Comparison of ENCODE assay signal across 17 cellular contexts in the genomic region with DNA sequence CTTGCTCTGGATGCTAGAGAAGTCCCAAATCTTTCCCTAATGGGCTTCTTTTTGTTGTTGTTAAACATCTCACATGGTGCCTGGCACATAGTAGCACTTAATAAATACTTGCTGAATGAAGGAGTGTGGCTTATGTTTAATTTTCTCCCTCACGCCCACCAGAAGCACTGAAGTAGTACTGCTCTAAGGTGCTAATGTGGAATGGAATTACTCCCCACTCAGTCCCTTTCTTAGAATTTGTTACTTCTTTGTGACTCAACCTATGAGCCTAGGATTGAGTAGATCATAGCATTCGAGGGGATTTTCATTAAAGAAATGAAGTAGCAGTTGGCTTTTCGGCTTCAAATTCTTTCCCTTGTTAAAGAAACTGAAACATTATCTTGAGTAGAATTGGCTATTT.
DNase-seq lines count a peak whose midpoint lies in the region; ATAC-seq and FAIRE-seq lines count a peak whose summit lies in the region.
"Had no signal": no experiment of that assay in that cellular context is flagged by ENCODE, and none has a peak within 500 bp of the region (broad histone marks: within the 10 kb centered on the region; RNA-seq: fewer than 3 reads in every experiment).

No MANE protein-coding gene starts in this region.

- peaks cover 65% of the 10 kb centered on the region for H3K4me1 Mint-ChIP-seq in activated T-cell treated with anti-CD3 and anti-CD28 coated beads, Interleukin-2, amount 50 U/mL, for 24 hours (ENCODE audit: low read depth)
- H3K4me1 Mint-ChIP-seq in activated T-helper 2 cell treated with anti-CD3 and anti-CD28 coated beads, Interferon-gamma antibody, Interleukin-2, Interleukin-4, amounts not matched to agents 10 μg/mL and 5 μg/mL and 100 μg/mL, durations not matched to agents 14 hours and 24 hours and 36 hours (ENCODE audit: low read depth), result peaks cover 37% of the 10 kb centered on the region
- H3K4me1 Mint-ChIP-seq in stimulated activated naive CD8-positive, alpha-beta T cell treated with anti-CD3 and anti-CD28 coated beads, Interleukin-15, amount 100 ng/mL, for 72 hours, result peaks cover 31% of the 10 kb centered on the region

- no peak for DNase-seq in activated T-cell treated with anti-CD3 and anti-CD28 coated beads, Interleukin-2, amount 50 U/mL, for 24 hours
- DNase-seq in activated T-cell treated with anti-CD3 and anti-CD28 coated beads for 4 hours (no peak), HTR-8/SVneo (ENCODE audit: insufficient read length, low spot score) (no peak), NCI-H2227 treated with DMSO at 0.1 percent for 48 hours (lab: John Stamatoyannopoulos, UW) (no peak)
- DNase-seq in stimulated activated CD4-positive, alpha-beta T cell treated with anti-CD3 and anti-CD28 coated beads, Interleukin-4, amount 100 ng/mL, for 24 hours, result peak; percentile 34
- DNase-seq in stimulated activated CD4-positive, alpha-beta T cell treated with anti-CD3 and anti-CD28 coated beads, Interleukin-1b, Interleukin-23, amount 100 ng/mL, for 48 hours, result no peak
- no peak for DNase-seq in activated T-helper 2 cell treated with anti-CD3 and anti-CD28 coated beads, Interferon-gamma antibody, Interleukin-2, Interleukin-4, amounts not matched to agents 10 μg/mL and 5 μg/mL and 100 μg/mL, durations not matched to agents 14 hours and 24 hours and 36 hours (ENCODE audit: low spot score)
- DNase-seq in stimulated activated naive CD8-positive, alpha-beta T cell treated with anti-CD3 and anti-CD28 coated beads, Interleukin-15, amount 100 ng/mL, for 72 hours, result no peak
- DNase-seq: ACHN, DMS79 treated with DMSO at 0.1 percent for 48 hours, NCI-H187, NCI-H2107, NCI-H510A treated with DMSO at 0.1 percent for 48 hours, NCI-H774, SHP77 had no signal

- FAIRE-seq in HTR-8/SVneo (lab: Jason Lieb, UNC), result no peak
- FAIRE-seq: H1, K562 had no signal

- H3K27ac Mint-ChIP-seq in activated T-cell treated with anti-CD3 and anti-CD28 coated beads, Interleukin-2, amount 50 U/mL, for 24 hours, result peak overlapping the region; percentile 90
- H3K27ac Mint-ChIP-seq in activated T-helper 2 cell treated with anti-CD3 and anti-CD28 coated beads, Interferon-gamma antibody, Interleukin-2, Interleukin-4, amounts not matched to agents 10 μg/mL and 5 μg/mL and 100 μg/mL, durations not matched to agents 14 hours and 24 hours and 36 hours, result peak overlapping the region; percentile 89
- peak overlapping the region in 1 of 2 donors; percentile 14 for H3K27ac Mint-ChIP-seq in stimulated activated naive CD8-positive, alpha-beta T cell treated with anti-CD3 and anti-CD28 coated beads, Interleukin-15, amount 100 ng/mL, for 72 hours

- peak; percentile 89 for ATAC-seq in stimulated activated naive CD8-positive, alpha-beta T cell treated with anti-CD3 and anti-CD28 coated beads, Interleukin-15, amount 100 ng/mL, for 72 hours
- ATAC-seq: K562 had no signal

- intact Hi-C loops in activated T-helper 2 cell treated with anti-CD3 and anti-CD28 coated beads, Interferon-gamma antibody, Interleukin-2, Interleukin-4, amounts not matched to agents 10 μg/mL and 5 μg/mL and 100 μg/mL, durations not matched to agents 14 hours and 24 hours and 36 hours (cut with micrococcal nuclease), result loop anchor here (1.0 to 2.0 kb wide), 5 partner anchors 7 to 113 kb away; no protein-coding TSS in a partner anchor

- peak overlapping the region; percentile 53 for H3K4me3 Mint-ChIP-seq in activated T-cell treated with anti-CD3 and anti-CD28 coated beads, Interleukin-2, amount 50 U/mL, for 24 hours
- H3K4me3 Mint-ChIP-seq in activated T-helper 2 cell treated with anti-CD3 and anti-CD28 coated beads, Interferon-gamma antibody, Interleukin-2, Interleukin-4, amounts not matched to agents 10 μg/mL and 5 μg/mL and 100 μg/mL, durations not matched to agents 14 hours and 24 hours and 36 hours (ENCODE audit: low read depth), result no peak overlapping the region
- peak overlapping the region; percentile 24 to 41 for H3K4me3 Mint-ChIP-seq in stimulated activated naive CD8-positive, alpha-beta T cell treated with anti-CD3 and anti-CD28 coated beads, Interleukin-15, amount 100 ng/mL, for 72 hours

- H3K9me3 Mint-ChIP-seq in activated T-cell treated with anti-CD3 and anti-CD28 coated beads, Interleukin-2, amount 50 U/mL, for 24 hours, result peaks cover 21% of the 10 kb centered on the region
- H3K9me3 Mint-ChIP-seq in activated T-helper 2 cell treated with anti-CD3 and anti-CD28 coated beads, Interferon-gamma antibody, Interleukin-2, Interleukin-4, amounts not matched to agents 10 μg/mL and 5 μg/mL and 100 μg/mL, durations not matched to agents 14 hours and 24 hours and 36 hours, result peaks cover 17% of the 10 kb centered on the region
- peaks cover 5 to 28% of the 10 kb centered on the region in 2 donors for H3K9me3 Mint-ChIP-seq in stimulated activated naive CD8-positive, alpha-beta T cell treated with anti-CD3 and anti-CD28 coated beads, Interleukin-15, amount 100 ng/mL, for 72 hours

- H3K27me3 Mint-ChIP-seq in activated T-cell treated with anti-CD3 and anti-CD28 coated beads, Interleukin-2, amount 50 U/mL, for 24 hours, result peaks cover 3% of the 10 kb centered on the region
- H3K27me3 Mint-ChIP-seq in activated T-helper 2 cell treated with anti-CD3 and anti-CD28 coated beads, Interferon-gamma antibody, Interleukin-2, Interleukin-4, amounts not matched to agents 10 μg/mL and 5 μg/mL and 100 μg/mL, durations not matched to agents 14 hours and 24 hours and 36 hours (ENCODE audit: low read depth), result no peaks in the 10 kb centered on the region
- H3K27me3 Mint-ChIP-seq in stimulated activated naive CD8-positive, alpha-beta T cell treated with anti-CD3 and anti-CD28 coated beads, Interleukin-15, amount 100 ng/mL, for 72 hours, result no peaks in the 10 kb centered on the region

- peaks cover 9% of the 10 kb centered on the region for H3K36me3 Mint-ChIP-seq in activated T-cell treated with anti-CD3 and anti-CD28 coated beads, Interleukin-2, amount 50 U/mL, for 24 hours (ENCODE audit: low read depth)
- H3K36me3 Mint-ChIP-seq in activated T-helper 2 cell treated with anti-CD3 and anti-CD28 coated beads, Interferon-gamma antibody, Interleukin-2, Interleukin-4, amounts not matched to agents 10 μg/mL and 5 μg/mL and 100 μg/mL, durations not matched to agents 14 hours and 24 hours and 36 hours (ENCODE audit: low read depth), result peaks cover 33% of the 10 kb centered on the region
